ENCODE assay signal across 20 cellular contexts in the genomic region with DNA sequence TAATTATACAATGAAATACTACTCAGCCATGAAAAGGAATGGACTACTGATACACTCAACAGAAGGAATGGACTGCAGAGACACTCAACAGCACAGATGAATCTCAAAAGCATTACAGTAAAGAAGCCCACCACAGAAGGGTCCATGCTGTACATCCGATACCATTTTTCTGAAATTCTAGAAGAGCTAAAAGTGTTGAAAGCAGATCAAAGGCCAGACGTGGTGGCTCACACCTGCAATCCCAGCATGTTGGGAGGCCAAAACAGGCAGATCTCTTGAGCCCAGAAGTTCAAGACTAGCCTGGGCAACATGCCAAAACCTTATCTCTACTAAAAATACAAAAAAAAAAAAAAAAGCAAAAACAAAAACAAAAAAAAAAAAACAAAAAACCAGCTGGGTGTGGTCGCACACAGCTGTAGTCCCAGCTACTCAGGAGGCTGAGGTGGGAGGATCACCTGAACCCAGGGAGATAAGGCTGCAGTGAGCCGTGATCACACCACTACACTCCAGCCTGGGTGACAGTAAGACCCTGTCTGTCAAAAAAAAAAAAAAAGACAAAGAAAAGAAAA. TPM values are rescaled to one million over a fixed set of nuclear protein-coding genes. Genes with fewer than 3 reads are reported as not detected.
DNase-seq lines count a peak whose midpoint lies in the region; ATAC-seq, FAIRE-seq and TF ChIP-seq lines count a peak whose summit lies in the region.
"Had no signal": no experiment of that assay in that cellular context is flagged by ENCODE, and none has a peak within 500 bp of the region (broad histone marks: within the 10 kb centered on the region; RNA-seq: fewer than 3 reads in every experiment).

No MANE protein-coding gene starts in this region.

- no peak for TF ChIP-seq CTCF in A549 (IDR thresholded peaks at IDR 0.05)
- no peak for TF ChIP-seq CTCF in colonic mucosa (IDR thresholded peaks at IDR 0.05)
- no peak for TF ChIP-seq CTCF in BE2C (IDR thresholded peaks at IDR 0.05; ENCODE audit: low read depth, low read length)

- peaks cover 0 to 10% (median 7%) of the 10 kb centered on the region in 3 donors for H3K4me1 Mint-ChIP-seq in naive B cell
- H3K4me1 Mint-ChIP-seq: CD14-positive monocyte had no signal

- no peak overlapping the region for H3K4me2 ChIP-seq in A549

- no peaks in the 10 kb centered on the region for H3K9me3 Mint-ChIP-seq in naive B cell
- H3K9me3 Mint-ChIP-seq: CD8-positive, alpha-beta T cell had no signal

- H3K4me1 ChIP-seq in A549 (peaks cover 4% of the 10 kb centered on the region; the same call in 2 of the 3 replicates), colonic mucosa (no peaks in the 10 kb centered on the region), BE2C (no peaks in the 10 kb centered on the region)
- H3K4me1 ChIP-seq: HAP-1 had no signal

- 92% methylated on average over 4 of the region's 4 CpGs for WGBS in A549 (ENCODE audit: missing lambda C conversion rate)

- TF ChIP-seq POLR2A in A549 (IDR thresholded peaks at IDR 0.05; ENCODE audit: low read length): no peak

- ATAC-seq in A549 (no peak), naive B cell (ENCODE audit: low read depth in 2 of 2) (no peak), HG03025 (IDR thresholded peaks at IDR 0.05; ENCODE audit: low FRiP score, unreplicated experiment) (no peak)
- ATAC-seq: CD8-positive, alpha-beta T cell had no signal

- no peak for TF ChIP-seq EP300 in A549 (IDR thresholded peaks at IDR 0.05)

- H3K27me3 Mint-ChIP-seq in naive B cell: no peaks in the 10 kb centered on the region

- H3K4me3 ChIP-seq in A549: no peak overlapping the region
- no peak overlapping the region for H3K4me3 ChIP-seq in colonic mucosa
- H3K4me3 ChIP-seq in BE2C (ENCODE audit: low read depth, low read length): no peak overlapping the region
- H3K4me3 ChIP-seq: HAP-1 had no signal

- no peaks in the 10 kb centered on the region for H3K36me3 ChIP-seq in colonic mucosa
- H3K36me3 ChIP-seq in BE2C: peaks cover 21% of the 10 kb centered on the region

- H3K27me3 ChIP-seq in colonic mucosa (no peaks in the 10 kb centered on the region), BE2C (peaks cover 14% of the 10 kb centered on the region)

- H3K9ac ChIP-seq in colonic mucosa (ENCODE audit: low read depth in 2 of 2, low read length in 2 of 2): no peak overlapping the region

- H3K9me3 ChIP-seq in A549 (no peaks in the 10 kb centered on the region), colonic mucosa (no peaks in the 10 kb centered on the region), BE2C (no peaks in the 10 kb centered on the region)
- H3K9me3 ChIP-seq: HAP-1 had no signal

- CTCF ChIA-PET in A549 (lab: Yijun Ruan, JAX): interaction anchor here (0.9 to 5.4 kb wide), 8 partner anchors 9 to 233 kb away, joined by 3 to 83 read pairs (median 6); a partner anchor contains a TSS
- CTCF ChIA-PET in HEK293T (lab: Yijun Ruan, JAX): no interaction called here

- TF ChIP-seq RAD21 in A549 (conservative IDR thresholded peaks at IDR 0.05 in 1 of 2, IDR thresholded peaks at IDR 0.05 in 1 of 2): no peak

- H3K27ac Mint-ChIP-seq in naive B cell: peak overlapping the region in 4 of 6 donors; percentile 49 to 74 (median 62)
- H3K27ac Mint-ChIP-seq: CD14-positive monocyte; CD8-positive, alpha-beta T cell had no signal

- no peak overlapping the region for H3K4me3 Mint-ChIP-seq in naive B cell
- H3K4me3 Mint-ChIP-seq: CD14-positive monocyte; CD8-positive, alpha-beta T cell had no signal

- FAIRE-seq in A549 (lab: Jason Lieb, UNC): no peak
- FAIRE-seq: A204.1, D721Med, G401.6, GM12892, H1 had no signal

- peaks cover 0 to 15% of the 10 kb centered on the region in 2 donors for H3K36me3 Mint-ChIP-seq in naive B cell

- POLR2A ChIA-PET in A549 (lab: Yijun Ruan, JAX): interaction anchor here (0.6 to 0.7 kb wide), 2 partner anchors 20 to 244 kb away, joined by 3 read pairs; no protein-coding TSS in a partner anchor
- POLR2A ChIA-PET in HEK293T (lab: Yijun Ruan, JAX): no interaction called here

- H3K27ac ChIP-seq in A549: no peak overlapping the region
- no peak overlapping the region for H3K27ac ChIP-seq in colonic mucosa

- DNase-seq in A549 (ENCODE audit: low read depth in 1 of 2, low spot score in 1 of 2): no peak
- no peak for DNase-seq in HEK293T (ENCODE audit: extremely low spot score)
- peak; percentile 9 for DNase-seq in colonic mucosa
- no peak for DNase-seq in naive B cell
- no peak for DNase-seq in BE2C
- DNase-seq in GM19240 (ENCODE audit: insufficient read length, low spot score): no peak
- DNase-seq: CD8-positive, alpha-beta T cell; COR-L47; DMS153; DMS79 treated with DMSO at 0.1 percent for 48 hours; EL; IMR-90 had no signal

- intact Hi-C loops in colonic mucosa (cut with DNase I): loop anchor here (5.0 kb wide), 1 partner anchor 34 kb away; no protein-coding TSS in a partner anchor

TF ChIP-seq in A549, 52 proteins besides CTCF, POLR2A, EP300 and RAD21:
- TF ChIP-seq EHMT2 (IDR thresholded peaks at IDR 0.05; ENCODE audit: low read depth): no peak
- no peak for TF ChIP-seq MAZ (IDR thresholded peaks at IDR 0.05; ENCODE audit: borderline replicate concordance, low read depth, low read length)
- TF ChIP-seq MAFK (IDR thresholded peaks at IDR 0.05; ENCODE audit: partially characterized antibody): no peak
- TF ChIP-seq JUN (IDR thresholded peaks at IDR 0.05): no peak
- TF ChIP-seq KDM1A (IDR thresholded peaks at IDR 0.05; ENCODE audit: low read depth): peak; percentile 49; the same call in 1 of the 2 replicates
- TF ChIP-seq RCOR1 (IDR thresholded peaks at IDR 0.05; ENCODE audit: low read depth, low read length): no peak
- no peak for TF ChIP-seq RARB (CRISPR knock-in tag; IDR thresholded peaks at IDR 0.05)

TF ChIP-seq in HEK293T, 16 proteins besides CTCF, POLR2A, EP300 and RAD21:
- TF ChIP-seq NFRKB (IDR thresholded peaks at IDR 0.05) (no peak), ZNF384 (IDR thresholded peaks at IDR 0.05) (peak; percentile 32; the same call in 1 of the 2 replicates)

RNA-seq across cellular contexts. Expression of a gene that starts 15.5 kb away (rescaled TPM):
- polyA plus RNA-seq in A549 (2011; rRNA removed) (49.1 and 51.9 TPM in 2 replicates), A549 (2017; fragmentation: RNase III; extraction: RNeasy Plus Mini Kit Qiagen cat#74134 plus additional on column Dnase treatment) (26.9 to 27.8 TPM (median 27.2 TPM) in 3 replicates), naive B cell (ENCODE audit: low read depth in 6 of 6) (10 to 100 TPM; 18.5 to 39.0 (median 33.0) TPM)
- polyA plus RNA-seq in A549 (2012; cell fraction: cytosol; rRNA removed): 18.5 and 22.6 TPM in 2 replicates
- 17.7 and 22.8 TPM in 2 replicates for polyA plus RNA-seq in A549 (2012; cell fraction: nucleus; rRNA removed)
- polyA minus RNA-seq in A549 (2011; rRNA and poly(A)+ RNA removed): 52.6 and 57.4 TPM in 2 replicates
- total RNA-seq in colonic mucosa: 10 to 100 TPM; 50.8 to 79.6 TPM
- 30.8 TPM for polyA plus RNA-seq in BE2C (2012; ENCODE audit: insufficient read depth, insufficient read length, low read depth)

RNA-seq across cellular contexts. Expression of a gene that starts 36.4 kb away (rescaled TPM):
- polyA plus RNA-seq in A549 (2011; rRNA removed) (13.0 and 16.4 TPM in 2 replicates), A549 (2017; fragmentation: RNase III; extraction: RNeasy Plus Mini Kit Qiagen cat#74134 plus additional on column Dnase treatment) (17.9 to 26.2 TPM (median 23.4 TPM) in 3 replicates), naive B cell (ENCODE audit: low read depth in 6 of 6) (under 1 TPM in 1 of 6 donors, not detected in 5; 0.09 TPM)
- 12.1 and 14.8 TPM in 2 replicates for polyA plus RNA-seq in A549 (2012; cell fraction: cytosol; rRNA removed)
- polyA plus RNA-seq in A549 (2012; cell fraction: nucleus; rRNA removed): 54.7 and 55.1 TPM in 2 replicates
- polyA minus RNA-seq in A549 (2011; rRNA and poly(A)+ RNA removed): 12.4 and 13.0 TPM in 2 replicates
- total RNA-seq in colonic mucosa: 100 to 1,000 TPM in 1 of 2 donors, 10 to 100 TPM in 1; 84.5 to 165 TPM
- polyA plus RNA-seq in BE2C (2012; ENCODE audit: insufficient read depth, insufficient read length, low read depth): 47.9 TPM

Comparison
In these comparisons a context has a peak if more than half of its experiments do, and no peak if none do; other contexts are left out.
1. RNA of a gene that starts 36.4 kb away (polyA plus RNA-seq): 12.1 to 55.1 TPM in A549; 0.09 TPM in naive B cell; every median in the first group is over 10 times any median in the second.